In the genomic region with DNA sequence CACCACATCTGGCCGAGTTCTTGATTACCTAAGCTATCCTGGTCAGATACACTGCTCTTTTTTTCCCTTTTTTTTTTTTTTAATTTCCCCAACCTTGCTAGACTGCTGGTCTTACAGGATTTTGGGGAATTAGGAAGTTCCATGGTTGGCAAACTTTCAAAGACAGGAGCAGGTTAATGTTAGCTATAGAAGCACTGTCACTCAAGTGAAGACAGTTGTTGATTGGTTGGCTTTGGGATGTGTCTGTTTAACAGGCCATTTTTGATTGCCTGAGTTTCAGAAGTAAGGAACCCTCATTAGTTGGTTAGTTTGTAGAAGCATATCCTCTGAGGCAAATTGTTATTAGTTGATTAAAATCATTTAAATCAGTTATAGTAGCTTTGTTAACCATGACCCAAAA, we compare ENCODE assay signal across 2 cellular contexts.
TF ChIP-seq lines count a peak whose summit lies in the region.

No MANE protein-coding gene starts in this region.

TF ChIP-seq in IMR-90, 13 proteins besides CTCF, POLR2A, EP300 and RAD21:
- TF ChIP-seq SMC3 (IDR thresholded peaks at IDR 0.05; ENCODE audit: low read depth, low read length) = no peak
- no peak for TF ChIP-seq MAFK (IDR thresholded peaks at IDR 0.05; ENCODE audit: low read depth, low read length)
- no peak for TF ChIP-seq RCOR1 (IDR thresholded peaks at IDR 0.05; ENCODE audit: insufficient replicate concordance, low read length)
- TF ChIP-seq FOS (IDR thresholded peaks at IDR 0.05; ENCODE audit: low read depth, low read length) = no peak
- TF ChIP-seq, protein P1, sequence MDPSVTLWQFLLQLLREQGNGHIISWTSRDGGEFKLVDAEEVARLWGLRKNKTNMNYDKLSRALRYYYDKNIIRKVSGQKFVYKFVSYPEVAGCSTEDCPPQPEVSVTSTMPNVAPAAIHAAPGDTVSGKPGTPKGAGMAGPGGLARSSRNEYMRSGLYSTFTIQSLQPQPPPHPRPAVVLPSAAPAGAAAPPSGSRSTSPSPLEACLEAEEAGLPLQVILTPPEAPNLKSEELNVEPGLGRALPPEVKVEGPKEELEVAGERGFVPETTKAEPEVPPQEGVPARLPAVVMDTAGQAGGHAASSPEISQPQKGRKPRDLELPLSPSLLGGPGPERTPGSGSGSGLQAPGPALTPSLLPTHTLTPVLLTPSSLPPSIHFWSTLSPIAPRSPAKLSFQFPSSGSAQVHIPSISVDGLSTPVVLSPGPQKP (IDR thresholded peaks at IDR 0.05; ENCODE audit: borderline replicate concordance, low read depth, low read length) = no peak
- TF ChIP-seq NFE2L2 (IDR thresholded peaks at IDR 0.05; ENCODE audit: low read depth, low read length) = no peak
- TF ChIP-seq BHLHE40 (IDR thresholded peaks at IDR 0.05; ENCODE audit: low read depth, low read length) = no peak
- no peak for TF ChIP-seq CEBPB (IDR thresholded peaks at IDR 0.05; ENCODE audit: low read depth, low read length)
- TF ChIP-seq, protein P2, sequence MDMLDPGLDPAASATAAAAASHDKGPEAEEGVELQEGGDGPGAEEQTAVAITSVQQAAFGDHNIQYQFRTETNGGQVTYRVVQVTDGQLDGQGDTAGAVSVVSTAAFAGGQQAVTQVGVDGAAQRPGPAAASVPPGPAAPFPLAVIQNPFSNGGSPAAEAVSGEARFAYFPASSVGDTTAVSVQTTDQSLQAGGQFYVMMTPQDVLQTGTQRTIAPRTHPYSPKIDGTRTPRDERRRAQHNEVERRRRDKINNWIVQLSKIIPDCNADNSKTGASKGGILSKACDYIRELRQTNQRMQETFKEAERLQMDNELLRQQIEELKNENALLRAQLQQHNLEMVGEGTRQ (IDR thresholded peaks at IDR 0.05; ENCODE audit: low read depth, low read length) = no peak
- TF ChIP-seq MAZ (IDR thresholded peaks at IDR 0.05; ENCODE audit: borderline replicate concordance, low read depth, low read length) = no peak
- no peak for TF ChIP-seq RFX5 (IDR thresholded peaks at IDR 0.05; ENCODE audit: low read depth, low read length)
- TF ChIP-seq CHD1 (IDR thresholded peaks at IDR 0.05; ENCODE audit: low read depth, low read length) = no peak

TF ChIP-seq in K562, 482 proteins besides CTCF, POLR2A, EP300 and RAD21:
- TF ChIP-seq HOXB6 (CRISPR knock-in tag; IDR thresholded peaks at IDR 0.05; ENCODE audit: borderline replicate concordance) = no peak
- TF ChIP-seq, protein P3, sequence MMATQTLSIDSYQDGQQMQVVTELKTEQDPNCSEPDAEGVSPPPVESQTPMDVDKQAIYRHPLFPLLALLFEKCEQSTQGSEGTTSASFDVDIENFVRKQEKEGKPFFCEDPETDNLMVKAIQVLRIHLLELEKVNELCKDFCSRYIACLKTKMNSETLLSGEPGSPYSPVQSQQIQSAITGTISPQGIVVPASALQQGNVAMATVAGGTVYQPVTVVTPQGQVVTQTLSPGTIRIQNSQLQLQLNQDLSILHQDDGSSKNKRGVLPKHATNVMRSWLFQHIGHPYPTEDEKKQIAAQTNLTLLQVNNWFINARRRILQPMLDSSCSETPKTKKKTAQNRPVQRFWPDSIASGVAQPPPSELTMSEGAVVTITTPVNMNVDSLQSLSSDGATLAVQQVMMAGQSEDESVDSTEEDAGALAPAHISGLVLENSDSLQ (IDR thresholded peaks at IDR 0.05) = peak; percentile 78
